18 cellular contexts compared by ENCODE assay signal in genomic region chr18:5747678-5748077, GRCh38.
DNase-seq lines count a peak whose midpoint lies in the region; ATAC-seq and TF ChIP-seq lines count a peak whose summit lies in the region.
"Had no signal": no experiment of that assay in that cellular context is flagged by ENCODE, and none has a peak within 500 bp of the region (broad histone marks: within the 10 kb centered on the region; RNA-seq: fewer than 3 reads in every experiment).

No MANE protein-coding gene starts in this region.

- H3K9me3 ChIP-seq in esophagus muscularis mucosa = no peaks in the 10 kb centered on the region
- no peaks in the 10 kb centered on the region for H3K9me3 ChIP-seq in liver (ENCODE audit: control insufficient read depth in 4 of 4, low read length in 3 of 4)
- H3K9me3 ChIP-seq in CD4-positive, alpha-beta T cell (ENCODE audit: control insufficient read depth, low read length) = no peaks in the 10 kb centered on the region
- H3K9me3 ChIP-seq: BLaER1 had no signal

- peaks cover 19% of the 10 kb centered on the region for H3K27me3 Mint-ChIP-seq in CD4-positive, alpha-beta T cell
- H3K27me3 Mint-ChIP-seq: IgD-negative memory B cell had no signal

- H3K27ac Mint-ChIP-seq in CD4-positive, alpha-beta T cell = no peak overlapping the region
- H3K27ac Mint-ChIP-seq: CD14-positive monocyte; CD8-positive, alpha-beta T cell; IgD-negative memory B cell had no signal

- H3K4me1 ChIP-seq in esophagus muscularis mucosa (no peaks in the 10 kb centered on the region), liver (ENCODE audit: control insufficient read depth in 4 of 4, insufficient read depth in 4 of 4, low read length in 3 of 4) (no peaks in the 10 kb centered on the region)
- H3K4me1 ChIP-seq: BLaER1 had no signal

- peaks cover 3% of the 10 kb centered on the region for H3K9me3 Mint-ChIP-seq in CD4-positive, alpha-beta T cell

- H3K27ac ChIP-seq in esophagus muscularis mucosa (replicated peaks in 1 of 4) = no peak overlapping the region
- no peak overlapping the region for H3K27ac ChIP-seq in liver (ENCODE audit: low read depth in 1 of 2, low read length in 2 of 2)
- H3K27ac ChIP-seq in CD4-positive, alpha-beta T cell (ENCODE audit: low read depth, low read length) = no peak overlapping the region
- H3K27ac ChIP-seq: BLaER1, GM23248 had no signal

- 76% methylated on average over 1 of the region's 1 CpG for WGBS in esophagus muscularis mucosa
- WGBS in liver = 30% methylated on average over 1 of the region's 1 CpG

- H3K27me3 ChIP-seq in esophagus muscularis mucosa = no peaks in the 10 kb centered on the region
- no peaks in the 10 kb centered on the region for H3K27me3 ChIP-seq in liver (ENCODE audit: control insufficient read depth in 4 of 4, insufficient read depth in 4 of 4, low read length in 3 of 4)
- no peaks in the 10 kb centered on the region for H3K27me3 ChIP-seq in CD4-positive, alpha-beta T cell (ENCODE audit: control insufficient read depth, insufficient read depth, low read length)
- H3K27me3 ChIP-seq: BLaER1 had no signal

- H3K4me3 Mint-ChIP-seq in CD4-positive, alpha-beta T cell = no peak overlapping the region
- H3K4me3 Mint-ChIP-seq: CD14-positive monocyte; CD8-positive, alpha-beta T cell; IgD-negative memory B cell had no signal

- DNase-seq in COLO668 (lab: John Stamatoyannopoulos, UW; ENCODE audit: unreplicated experiment) (peak; percentile 9), HT-29 (ENCODE audit: low spot score) (peak; percentile 11), esophagus muscularis mucosa (ENCODE audit: extremely low spot score) (peak; percentile 12), DMS153 treated with DMSO at 0.1 percent for 48 hours (lab: John Stamatoyannopoulos, UW; ENCODE audit: unreplicated experiment) (no peak)
- no peak for DNase-seq in CD4-positive, alpha-beta T cell
- DNase-seq: 8988T; CD8-positive, alpha-beta T cell; DMS 273 treated with DMSO at 0.1 percent for 48 hours; GM23248; HCEC 1CT; Karpas-422; KBM-7 had no signal

- H3K9ac ChIP-seq in liver (ENCODE audit: low read depth in 1 of 2, low read length in 2 of 2) = no peak overlapping the region
- H3K9ac ChIP-seq: BLaER1, GM23248 had no signal

- POLR2A ChIA-PET in CD4-positive, alpha-beta T cell (lab: Charles Lee) = no interaction called here

- TF ChIP-seq POLR2A in esophagus muscularis mucosa (IDR thresholded peaks at IDR 0.05; ENCODE audit: low read depth) = no peak

- H3K36me3 ChIP-seq in esophagus muscularis mucosa (no peaks in the 10 kb centered on the region), liver (ENCODE audit: control insufficient read depth in 4 of 4, insufficient read depth in 3 of 4, low read depth in 1 of 4, low read length in 3 of 4) (no peaks in the 10 kb centered on the region)
- H3K36me3 ChIP-seq: BLaER1 had no signal

- CTCF ChIA-PET in CD4-positive, alpha-beta T cell (lab: Charles Lee) = no interaction called here

- ATAC-seq in HG03139 (IDR thresholded peaks at IDR 0.05; ENCODE audit: unreplicated experiment) = no peak
- ATAC-seq in CD4-positive, alpha-beta T cell (ENCODE audit: poor library complexity) = no peak
- ATAC-seq in GM21423 (IDR thresholded peaks at IDR 0.05; ENCODE audit: unreplicated experiment) = no peak
- ATAC-seq: CD8-positive, alpha-beta T cell had no signal

- no peaks in the 10 kb centered on the region for H3K4me1 Mint-ChIP-seq in CD4-positive, alpha-beta T cell (ENCODE audit: low read depth)
- H3K4me1 Mint-ChIP-seq: CD14-positive monocyte, IgD-negative memory B cell had no signal

- TF ChIP-seq EP300 in esophagus muscularis mucosa (IDR thresholded peaks at IDR 0.05) = no peak

- no peak for TF ChIP-seq CTCF in esophagus muscularis mucosa (IDR thresholded peaks at IDR 0.05)
- no peak for TF ChIP-seq CTCF in liver (IDR thresholded peaks at IDR 0.05; ENCODE audit: low read depth, low read length, missing input control)
- no peak for TF ChIP-seq CTCF in CD4-positive, alpha-beta T cell (IDR thresholded peaks at IDR 0.05)

- H3K36me3 Mint-ChIP-seq in CD4-positive, alpha-beta T cell (ENCODE audit: low read depth) = no peaks in the 10 kb centered on the region
- H3K36me3 Mint-ChIP-seq: CD14-positive monocyte; CD8-positive, alpha-beta T cell; IgD-negative memory B cell had no signal

- TF ChIP-seq RAD21 in liver (IDR thresholded peaks at IDR 0.05) = no peak

- intact Hi-C loops in esophagus muscularis mucosa (cut with DNase I) = no loop called here
- intact Hi-C loops in CD4-positive, alpha-beta T cell (cut with DNase I, micrococcal nuclease) = no loop called here

- H3K4me3 ChIP-seq in esophagus muscularis mucosa (no peak overlapping the region), liver (ENCODE audit: low read depth in 1 of 3, low read length in 3 of 3) (no peak overlapping the region)
- H3K4me3 ChIP-seq: BLaER1, GM23248 had no signal

TF ChIP-seq in liver, 16 proteins besides CTCF, POLR2A, EP300 and RAD21:
- TF ChIP-seq FOXA2 (IDR thresholded peaks at IDR 0.05) (no peak), HNF4A (conservative IDR thresholded peaks at IDR 0.05) (peak; percentile 10 to 75), RXRA (IDR thresholded peaks at IDR 0.05) (peak in 1 of 2 donors; percentile 24), HNF4G (IDR thresholded peaks at IDR 0.05) (no peak)

Comparison
In these comparisons a context has a peak if more than half of its experiments do, and no peak if none do; other contexts are left out.
1. DNase-seq: peak in COLO668 (single experiment), HT-29 (single experiment) and esophagus muscularis mucosa (single experiment); none in DMS153 treated with DMSO at 0.1 percent for 48 hours (single experiment) and CD4-positive, alpha-beta T cell (0 of 10).